8 cellular contexts compared by ENCODE assay signal in the genomic region with DNA sequence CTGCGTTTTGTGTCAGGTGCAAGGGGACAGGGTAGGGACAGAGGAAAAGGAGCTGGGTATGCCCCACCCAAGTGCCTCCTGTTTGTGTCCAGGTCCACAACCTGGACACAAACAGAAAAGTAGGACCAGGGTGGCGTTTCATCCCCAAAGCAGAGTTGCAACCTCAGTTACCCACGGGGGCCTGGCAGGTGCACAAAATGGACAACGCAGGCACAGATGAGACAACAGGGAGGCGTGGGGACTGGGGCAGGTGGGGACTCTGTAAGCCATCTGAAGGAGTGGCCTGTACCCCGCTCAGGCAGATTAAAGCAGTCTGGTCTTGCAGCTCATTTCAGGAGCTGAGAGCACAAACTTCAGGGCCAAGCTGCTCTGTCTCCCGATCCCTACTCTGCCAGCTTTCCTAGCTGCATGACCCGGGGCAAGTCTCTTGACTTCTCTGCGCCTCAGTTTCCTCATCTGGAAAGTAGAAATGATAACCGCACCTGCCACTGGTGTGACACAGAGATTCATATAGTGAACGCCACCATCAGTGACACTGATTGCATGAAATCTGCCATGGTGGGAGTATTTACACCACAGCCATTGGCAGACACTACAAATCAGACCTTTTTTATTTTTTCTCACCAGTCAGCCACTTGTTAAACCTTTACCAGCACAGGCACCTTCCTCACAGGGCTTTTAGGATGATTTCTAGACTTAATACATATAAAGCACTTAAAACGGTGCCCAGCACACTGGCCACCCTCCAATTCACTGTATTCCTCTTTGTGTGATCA.
"Had no signal": no experiment of that assay in that cellular context is flagged by ENCODE, and none has a peak within 500 bp of the region (broad histone marks: within the 10 kb centered on the region; RNA-seq: fewer than 3 reads in every experiment).

No MANE protein-coding gene starts in this region.

- H3K27ac Mint-ChIP-seq: GM23338, HFFc6 had no signal

- H3K4me3 Mint-ChIP-seq: GM23338, H9, HFFc6 had no signal

- ATAC-seq: GM23338, K562 had no signal

- H3K4me2 ChIP-seq: GM23338 had no signal

- H2AFZ ChIP-seq: GM23338 had no signal

- H3K4me3 ChIP-seq: GM23338, K562 had no signal

- DNase-seq: H9, HCEC 1CT, HFFc6, IMR-90, KG1 had no signal

- H3K27ac ChIP-seq: HL-60 had no signal
